In genomic region chr9:127561491-127562270, GRCh38 we compare ENCODE assay signal across 8 cellular contexts. TPM values are rescaled to one million over a fixed set of nuclear protein-coding genes. Genes with fewer than 3 reads are reported as not detected.
DNase-seq lines count a peak whose midpoint lies in the region; ATAC-seq, FAIRE-seq and TF ChIP-seq lines count a peak whose summit lies in the region.

No MANE protein-coding gene starts in this region.

- FAIRE-seq in A549 (lab: Jason Lieb, UNC), result peak; percentile 56

- DNase-seq in A549 (ENCODE audit: low read depth in 1 of 2, low spot score in 1 of 2) (peak; percentile 93 to 95), cardiac septum (ENCODE audit: low spot score) (peak; percentile 89), skeletal muscle cell (ENCODE audit: low read depth) (peak; percentile 98), DMS114 treated with DMSO at 0.1 percent for 48 hours (lab: John Stamatoyannopoulos, UW; ENCODE audit: unreplicated experiment) (no peak), COLO668 (lab: John Stamatoyannopoulos, UW; ENCODE audit: unreplicated experiment) (no peak)

- TF ChIP-seq EP300 in A549 (IDR thresholded peaks at IDR 0.05), result peak in 1 of 2 experiments; percentile 78; a peak in 2 of 5 replicates

- WGBS in A549 (ENCODE audit: missing lambda C conversion rate), result 9% methylated on average over 16 of the region's 16 CpGs

- intact Hi-C loops in cardiac septum (cut with DNase I), result loop anchor here (5.0 kb wide), 1 partner anchor 39 kb away; no protein-coding TSS in a partner anchor

- H3K4me3 Mint-ChIP-seq in activated T-helper 17 cell treated with anti-CD3 and anti-CD28 coated beads, Interleukin-2, amount 50 U/mL, for 72 hours, result peak overlapping the region; percentile 60

- H3K9me3 ChIP-seq in A549 (no peaks in the 10 kb centered on the region), HUES6 (ENCODE audit: control insufficient read depth, insufficient read depth, low read depth, low read length) (no peaks in the 10 kb centered on the region)

- peaks cover 6% of the 10 kb centered on the region; the same call in 1 of the 2 replicates for H3K36me3 ChIP-seq in HUES6 (ENCODE audit: control insufficient read depth, insufficient read depth, low read length)

- H3K4me1 ChIP-seq in A549 (peaks cover 97% of the 10 kb centered on the region), HUES6 (ENCODE audit: control insufficient read depth, insufficient read depth, low read length) (peaks cover 54% of the 10 kb centered on the region)

- H3K27me3 Mint-ChIP-seq in activated T-helper 17 cell treated with anti-CD3 and anti-CD28 coated beads, Interleukin-2, amount 50 U/mL, for 72 hours, result no peaks in the 10 kb centered on the region

- no peaks in the 10 kb centered on the region for H3K9me3 Mint-ChIP-seq in activated T-helper 17 cell treated with anti-CD3 and anti-CD28 coated beads, Interleukin-2, amount 50 U/mL, for 72 hours

- POLR2A ChIA-PET in A549 (lab: Yijun Ruan, JAX), result interaction anchor here (0.7 to 2.0 kb wide), 9 partner anchors 11 to 111 kb away, joined by 3 to 19 read pairs (median 4); partner anchors contain the start of genes LRSAM1 and RPL12

- peak overlapping the region; percentile 85 for H3K4me2 ChIP-seq in A549

- peaks cover 14% of the 10 kb centered on the region for H3K36me3 Mint-ChIP-seq in activated T-helper 17 cell treated with anti-CD3 and anti-CD28 coated beads, Interleukin-2, amount 50 U/mL, for 72 hours (ENCODE audit: low read depth)

- H3K4me3 ChIP-seq in A549, result peak overlapping the region; percentile 3; the same call in 1 of the 3 replicates
- no peak overlapping the region; the same call in 1 of the 2 replicates for H3K4me3 ChIP-seq in HUES6 (ENCODE audit: low read depth, low read length)
- H3K4me3 ChIP-seq in skeletal muscle cell (ENCODE audit: low read depth, low read length), result peak overlapping the region; percentile 18

- peak overlapping the region; percentile 88 for H3K27ac Mint-ChIP-seq in activated T-helper 17 cell treated with anti-CD3 and anti-CD28 coated beads, Interleukin-2, amount 50 U/mL, for 72 hours

- H3K27me3 ChIP-seq in HUES6 (ENCODE audit: control insufficient read depth, insufficient read depth, low read length), result no peaks in the 10 kb centered on the region

- H3K9ac ChIP-seq in HUES6 (ENCODE audit: low read length), result peak overlapping the region; percentile 8

- peaks cover 37% of the 10 kb centered on the region for H3K4me1 Mint-ChIP-seq in activated T-helper 17 cell treated with anti-CD3 and anti-CD28 coated beads, Interleukin-2, amount 50 U/mL, for 72 hours

- H3K27ac ChIP-seq in A549 (peak overlapping the region; percentile 92 to 93), HUES6 (ENCODE audit: low read depth, low read length) (no peak overlapping the region; the same call in 1 of the 2 replicates)

- CTCF ChIA-PET in A549 (lab: Yijun Ruan, JAX), result interaction anchor here (0.8 to 6.3 kb wide), 13 partner anchors 9 to 179 kb away, joined by 3 to 47 read pairs (median 4); no protein-coding TSS in a partner anchor

- peak; percentile 86 to 91 for ATAC-seq in A549
- ATAC-seq in activated T-helper 17 cell treated with anti-CD3 and anti-CD28 coated beads, Interleukin-2, amount 50 U/mL, for 72 hours (replicated peaks), result peak; percentile 86
- no peak for ATAC-seq in GM19463 (IDR thresholded peaks at IDR 0.05; ENCODE audit: unreplicated experiment)

- TF ChIP-seq CTCF in A549 (IDR thresholded peaks at IDR 0.05), result no peak

- no peak for TF ChIP-seq POLR2A in A549 (IDR thresholded peaks at IDR 0.05; ENCODE audit: low read length)

- peak; percentile 9 to 39; a peak in 3 of 5 replicates for TF ChIP-seq RAD21 in A549 (conservative IDR thresholded peaks at IDR 0.05 in 1 of 2, IDR thresholded peaks at IDR 0.05 in 1 of 2)

TF ChIP-seq in A549, 52 proteins besides CTCF, POLR2A, EP300 and RAD21:
- no peak for TF ChIP-seq ESRRA (IDR thresholded peaks at IDR 0.05; ENCODE audit: borderline replicate concordance, low read length)
- TF ChIP-seq JUNB (IDR thresholded peaks at IDR 0.05), result peak; percentile 79
- TF ChIP-seq NPAS2 (CRISPR knock-in tag; IDR thresholded peaks at IDR 0.05; ENCODE audit: borderline replicate concordance), result no peak
- no peak for TF ChIP-seq ZC3H11A (IDR thresholded peaks at IDR 0.05)
- no peak for TF ChIP-seq EHMT2 (IDR thresholded peaks at IDR 0.05; ENCODE audit: low read depth)
- TF ChIP-seq SMC3 (IDR thresholded peaks at IDR 0.05), result peak; percentile 39; the same call in 1 of the 3 replicates
- no peak for TF ChIP-seq CHD4 (IDR thresholded peaks at IDR 0.05; ENCODE audit: borderline replicate concordance)
- TF ChIP-seq BCL3 (IDR thresholded peaks at IDR 0.05), result peak; percentile 40; the same call in 1 of the 3 replicates
- peak; percentile 50 to 66; a peak in 2 of 4 replicates for TF ChIP-seq CEBPB (IDR thresholded peaks at IDR 0.05)
- TF ChIP-seq HEYL (CRISPR knock-in tag; IDR thresholded peaks at IDR 0.05), result no peak
- TF ChIP-seq ZSCAN20 (CRISPR knock-in tag; IDR thresholded peaks at IDR 0.05), result no peak
- TF ChIP-seq GATA3 (IDR thresholded peaks at IDR 0.05; ENCODE audit: borderline replicate concordance), result peak; percentile 76; the same call in 1 of the 2 replicates
- TF ChIP-seq FOSL2 (IDR thresholded peaks at IDR 0.05), result peak; percentile 84
- TF ChIP-seq FOSL2 (CRISPR knock-in tag; IDR thresholded peaks at IDR 0.05), result peak; percentile 98
- peak; percentile 84 for TF ChIP-seq MAX (IDR thresholded peaks at IDR 0.05)
- no peak for TF ChIP-seq HOXB13 (CRISPR knock-in tag; IDR thresholded peaks at IDR 0.05; ENCODE audit: low read depth)
- no peak for TF ChIP-seq SREBF2 (IDR thresholded peaks at IDR 0.05)
- no peak for TF ChIP-seq ZFP36 (IDR thresholded peaks at IDR 0.05; ENCODE audit: borderline replicate concordance, partially characterized antibody)
- TF ChIP-seq JUN (IDR thresholded peaks at IDR 0.05), result peak in 1 of 2 experiments; percentile 89; a peak in 3 of 5 replicates

RNA-seq across cellular contexts. Expression of gene STXBP1, which starts 50.4 kb away (rescaled TPM):
- 13.3 and 20.4 TPM in 2 replicates for polyA plus RNA-seq in A549 (2011; rRNA removed)
- 12.7 and 14.5 TPM in 2 replicates for polyA plus RNA-seq in A549 (2012; cell fraction: cytosol; rRNA removed)
- polyA plus RNA-seq in A549 (2012; cell fraction: nucleus; rRNA removed), result 16.5 and 22.0 TPM in 2 replicates
- polyA plus RNA-seq in A549 (2017; fragmentation: RNase III; extraction: RNeasy Plus Mini Kit Qiagen cat#74134 plus additional on column Dnase treatment), result 16.1 to 22.6 TPM (median 19.8 TPM) in 3 replicates
- polyA minus RNA-seq in A549 (2011; rRNA and poly(A)+ RNA removed), result 22.3 and 22.9 TPM in 2 replicates
- 10 to 100 TPM; 14.7 to 17.1 TPM for total RNA-seq in activated T-helper 17 cell treated with anti-CD3 and anti-CD28 coated beads, Interleukin-2, amount 50 U/mL, for 72 hours
- 46.6 TPM for total RNA-seq in cardiac septum

Comparison
In these comparisons a context has a peak if more than half of its experiments do, and no peak if none do; other contexts are left out.
1. DNase-seq: peak in A549 (2 of 2), cardiac septum (single experiment) and skeletal muscle cell (single experiment); none in DMS114 treated with DMSO at 0.1 percent for 48 hours (single experiment) and COLO668 (single experiment).